Comparison of ENCODE assay signal across 1 cellular context in genomic region chr11:66070604-66071325, GRCh38.
TF ChIP-seq lines count a peak whose summit lies in the region.

No MANE protein-coding gene starts in this region.

TF ChIP-seq in IMR-90, 13 proteins besides CTCF, POLR2A, EP300 and RAD21:
- TF ChIP-seq MAZ (IDR thresholded peaks at IDR 0.05; ENCODE audit: borderline replicate concordance, low read depth, low read length) (no peak), MAFK (IDR thresholded peaks at IDR 0.05; ENCODE audit: low read depth, low read length) (no peak), CEBPB (IDR thresholded peaks at IDR 0.05; ENCODE audit: low read depth, low read length) (no peak), RFX5 (IDR thresholded peaks at IDR 0.05; ENCODE audit: low read depth, low read length) (no peak), RCOR1 (IDR thresholded peaks at IDR 0.05; ENCODE audit: insufficient replicate concordance, low read length) (no peak), FOS (IDR thresholded peaks at IDR 0.05; ENCODE audit: low read depth, low read length) (no peak), CHD1 (IDR thresholded peaks at IDR 0.05; ENCODE audit: low read depth, low read length) (no peak), USF2 (IDR thresholded peaks at IDR 0.05; ENCODE audit: low read depth, low read length) (no peak), SMC3 (IDR thresholded peaks at IDR 0.05; ENCODE audit: low read depth, low read length) (no peak), NFE2L2 (IDR thresholded peaks at IDR 0.05; ENCODE audit: low read depth, low read length) (no peak), BHLHE40 (IDR thresholded peaks at IDR 0.05; ENCODE audit: low read depth, low read length) (no peak), MXI1 (IDR thresholded peaks at IDR 0.05; ENCODE audit: borderline replicate concordance, low read depth, low read length) (no peak)
- TF ChIP-seq, protein P1, sequence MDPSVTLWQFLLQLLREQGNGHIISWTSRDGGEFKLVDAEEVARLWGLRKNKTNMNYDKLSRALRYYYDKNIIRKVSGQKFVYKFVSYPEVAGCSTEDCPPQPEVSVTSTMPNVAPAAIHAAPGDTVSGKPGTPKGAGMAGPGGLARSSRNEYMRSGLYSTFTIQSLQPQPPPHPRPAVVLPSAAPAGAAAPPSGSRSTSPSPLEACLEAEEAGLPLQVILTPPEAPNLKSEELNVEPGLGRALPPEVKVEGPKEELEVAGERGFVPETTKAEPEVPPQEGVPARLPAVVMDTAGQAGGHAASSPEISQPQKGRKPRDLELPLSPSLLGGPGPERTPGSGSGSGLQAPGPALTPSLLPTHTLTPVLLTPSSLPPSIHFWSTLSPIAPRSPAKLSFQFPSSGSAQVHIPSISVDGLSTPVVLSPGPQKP (IDR thresholded peaks at IDR 0.05; ENCODE audit: borderline replicate concordance, low read depth, low read length), result no peak
